12 cellular contexts compared by ENCODE assay signal in genomic region chr11:124970925-124971324, GRCh38. TPM values are rescaled to one million over a fixed set of nuclear protein-coding genes. Genes with fewer than 3 reads are reported as not detected.
DNase-seq lines count a peak whose midpoint lies in the region.
"Had no signal": no experiment of that assay in that cellular context is flagged by ENCODE, and none has a peak within 500 bp of the region (broad histone marks: within the 10 kb centered on the region; RNA-seq: fewer than 3 reads in every experiment).

No MANE protein-coding gene starts in this region.

- peak; percentile 43 for DNase-seq in EH (ENCODE audit: low read depth)
- DNase-seq in LHCN-M2 (ENCODE audit: low read depth): peak; percentile 45
- DNase-seq in amniotic epithelial cell (ENCODE audit: low read depth): peak; percentile 68
- DNase-seq in islet precursor cell: peak; percentile 67
- DNase-seq in SHP77 treated with DMSO at 0.1 percent for 48 hours (lab: John Stamatoyannopoulos, UW): no peak
- DNase-seq in head of caudate nucleus: no peak
- DNase-seq in stimulated activated CD4-positive, alpha-beta T cell treated with anti-CD3 and anti-CD28 coated beads, Interleukin-4, amount 100 ng/mL, for 4 hours: no peak
- DNase-seq in activated CD4-positive, alpha-beta T cell treated with anti-CD3 and anti-CD28 coated beads for 48 hours: no peak
- DNase-seq: activated B cell treated with CpG ODN at 0.5 μM for 24 hours, NCI-H2029 treated with DMSO at 0.1 percent for 48 hours had no signal

- intact Hi-C loops in head of caudate nucleus (cut with DNase I): no loop called here

RNA-seq across cellular contexts. Expression of gene CCDC15, which starts 16.9 kb away (rescaled TPM):
- 13.3 and 16.0 TPM in 2 replicates for total RNA-seq in LHCN-M2 (2014; rRNA removed)
- polyA plus RNA-seq in LHCN-M2 (2012): 1.5 TPM

RNA-seq across cellular contexts. Expression of gene HEPACAM, which starts 35.1 kb away (rescaled TPM):
- total RNA-seq in LHCN-M2 (2014; rRNA removed): 0.13 TPM in 1 of 2 replicates, not detected in the other
- polyA plus RNA-seq in LHCN-M2 (2012): 0.11 TPM
- total RNA-seq: activated B cell treated with CpG ODN at 0.5 μM for 24 hours; activated naive CD4-positive, alpha-beta T cell treated with anti-CD3 and anti-CD28 coated beads, Interleukin-2, amount 50 U/mL, for 72 hours; natural killer cell treated with Interleukin-12 subunit alpha and Interleukin-12 subunit beta and Interleukin-15 and Interleukin-18, amount 100 ng/mL, for 72 hours had no signal

RNA-seq across cellular contexts. Expression of gene HEPN1, which starts 51.9 kb away (rescaled TPM):
- not detected in 2 replicates for total RNA-seq in LHCN-M2 (2014; rRNA removed)
- not detected for polyA plus RNA-seq in LHCN-M2 (2012)
- total RNA-seq: activated B cell treated with CpG ODN at 0.5 μM for 24 hours; activated naive CD4-positive, alpha-beta T cell treated with anti-CD3 and anti-CD28 coated beads, Interleukin-2, amount 50 U/mL, for 72 hours; natural killer cell treated with Interleukin-12 subunit alpha and Interleukin-12 subunit beta and Interleukin-15 and Interleukin-18, amount 100 ng/mL, for 72 hours had no signal

Comparison
In these comparisons a context has a peak if more than half of its experiments do, and no peak if none do; other contexts are left out.
1. DNase-seq: peak in EH (single experiment), LHCN-M2 (single experiment), amniotic epithelial cell (single experiment) and islet precursor cell (single experiment); none in SHP77 treated with DMSO at 0.1 percent for 48 hours (single experiment), head of caudate nucleus (0 of 42), stimulated activated CD4-positive, alpha-beta T cell treated with anti-CD3 and anti-CD28 coated beads, Interleukin-4, amount 100 ng/mL, for 4 hours (0 of 2) and activated CD4-positive, alpha-beta T cell treated with anti-CD3 and anti-CD28 coated beads for 48 hours (single experiment).